ENCODE assay signal across 35 cellular contexts in the genomic region with DNA sequence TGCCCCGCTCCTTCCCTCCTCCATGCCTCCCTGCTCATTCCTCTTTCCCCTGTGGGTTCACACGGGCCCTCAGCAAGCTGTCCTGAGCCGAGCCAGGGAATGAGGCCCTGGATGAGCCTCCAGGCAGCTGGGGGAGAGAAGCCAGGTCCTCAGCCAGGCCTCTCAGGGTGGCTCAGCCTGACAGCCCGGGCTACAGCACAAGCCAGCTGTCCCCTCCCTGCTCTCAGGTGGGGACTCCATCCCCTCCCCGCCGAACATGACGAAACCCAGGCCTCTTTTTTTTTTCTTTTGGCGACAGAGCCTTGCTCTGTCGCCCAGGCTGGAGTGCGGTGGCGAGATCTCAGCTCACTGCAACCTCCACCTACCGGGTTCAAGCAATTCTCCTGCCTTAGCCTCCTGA. TPM values are rescaled to one million over a fixed set of nuclear protein-coding genes. Genes with fewer than 3 reads are reported as not detected.
"Had no signal": no experiment of that assay in that cellular context is flagged by ENCODE, and none has a peak within 500 bp of the region (broad histone marks: within the 10 kb centered on the region; RNA-seq: fewer than 3 reads in every experiment).

No MANE protein-coding gene starts in this region.

- H3K4me1 Mint-ChIP-seq: activated T-helper 17 cell treated with anti-CD3 and anti-CD28 coated beads, Interleukin-2, amount 50 U/mL, for 72 hours had no signal

- H3K9ac ChIP-seq: neural progenitor cell had no signal

- H3K4me1 ChIP-seq: gastrocnemius medialis, neural progenitor cell had no signal

- H3K27me3 ChIP-seq: hepatocyte had no signal

- H3K4me2 ChIP-seq: hepatocyte, neural progenitor cell had no signal

- DNase-seq: activated CD4-positive, alpha-beta T cell treated with anti-CD3 and anti-CD28 coated beads for 48 hours; activated CD4-positive, alpha-beta T cell treated with anti-CD3 and anti-CD28 coated beads, Interleukin-2, amount 50 U/mL, for 48 hours; activated gamma-delta T cell treated with Interleukin-2 at 50 U/mL for 16 hours; activated naive CD4-positive, alpha-beta T cell treated with anti-CD3 and anti-CD28 coated beads, Interleukin-2, amount 50 U/mL, for 16 hours; activated T-cell treated with anti-CD3 and anti-CD28 coated beads, Interleukin-2, amount 50 U/mL, for 4 hours; amniotic stem cell; brain microvascular endothelial cell; effector memory CD8-positive, alpha-beta T cell; erythroblast; gastrocnemius medialis; kidney; left colon; natural killer cell; posterior cingulate gyrus; right cardiac atrium; stimulated activated CD4-positive, alpha-beta T cell treated with anti-CD3 and anti-CD28 coated beads, Interleukin-2, amount 100 ng/mL, for 48 hours; T-helper 9 cell; trophoblast cell had no signal

- H2AFZ ChIP-seq: hepatocyte, neural progenitor cell had no signal

- H3K79me2 ChIP-seq: hepatocyte had no signal

- H3K4me3 Mint-ChIP-seq: activated T-cell treated with anti-CD3 and anti-CD28 coated beads, Interleukin-2, amount 50 U/mL, for 4 hours; activated T-helper 17 cell treated with anti-CD3 and anti-CD28 coated beads, Interleukin-2, amount 50 U/mL, for 72 hours; effector memory CD8-positive, alpha-beta T cell; memory B cell; natural killer cell; neural progenitor cell; stimulated activated naive CD8-positive, alpha-beta T cell treated with anti-CD3 and anti-CD28 coated beads, Interleukin-15, Interleukin-2, amounts not matched to agents 100 ng/mL and 50 ng/mL, for 24 hours; T-helper 1 cell treated with Interleukin-12 subunit alpha and Interleukin-12 subunit beta and Interleukin-4 antibody, amounts not matched to agents 30 μg/mL and 1 μg/mL, for 36 hours had no signal

- H3K36me3 Mint-ChIP-seq: memory B cell, natural killer cell, neural progenitor cell had no signal

- H3K27ac Mint-ChIP-seq: activated T-helper 17 cell treated with anti-CD3 and anti-CD28 coated beads, Interleukin-2, amount 50 U/mL, for 72 hours; memory B cell; neural progenitor cell; stimulated activated naive CD8-positive, alpha-beta T cell treated with anti-CD3 and anti-CD28 coated beads, Interleukin-15, Interleukin-2, amounts not matched to agents 100 ng/mL and 50 ng/mL, for 24 hours; T-helper 1 cell treated with Interleukin-12 subunit alpha and Interleukin-12 subunit beta and Interleukin-4 antibody, amounts not matched to agents 30 μg/mL and 1 μg/mL, for 36 hours had no signal

- H3K9me3 ChIP-seq: gastrocnemius medialis, thoracic aorta had no signal

- H3K27ac ChIP-seq: brain microvascular endothelial cell, coronary artery, gastrocnemius medialis, hepatocyte, neural progenitor cell, thoracic aorta, VCaP had no signal

- H3K36me3 ChIP-seq: brain microvascular endothelial cell, gastrocnemius medialis, neural progenitor cell, thoracic aorta had no signal

- H3K4me3 ChIP-seq: coronary artery, gastrocnemius medialis, hepatocyte, neural progenitor cell, thoracic aorta had no signal

- ATAC-seq: activated CD4-positive, CD25-positive, alpha-beta regulatory T cell treated with anti-CD3 and anti-CD28 coated beads, Interleukin-2, amount 50 U/mL, for 24 hours; activated T-cell treated with anti-CD3 and anti-CD28 coated beads, Interleukin-2, amount 50 U/mL, for 4 hours; activated T-helper 17 cell treated with anti-CD3 and anti-CD28 coated beads, Interleukin-2, amount 50 U/mL, for 72 hours; effector memory CD8-positive, alpha-beta T cell; gastrocnemius medialis; left colon; natural killer cell had no signal

- H3K9me3 Mint-ChIP-seq: activated T-cell treated with anti-CD3 and anti-CD28 coated beads, Interleukin-2, amount 50 U/mL, for 4 hours; activated T-helper 17 cell treated with anti-CD3 and anti-CD28 coated beads, Interleukin-2, amount 50 U/mL, for 72 hours; effector memory CD8-positive, alpha-beta T cell; memory B cell; natural killer cell; neural progenitor cell; stimulated activated naive CD8-positive, alpha-beta T cell treated with anti-CD3 and anti-CD28 coated beads, Interleukin-15, Interleukin-2, amounts not matched to agents 100 ng/mL and 50 ng/mL, for 24 hours; T-helper 1 cell treated with Interleukin-12 subunit alpha and Interleukin-12 subunit beta and Interleukin-4 antibody, amounts not matched to agents 30 μg/mL and 1 μg/mL, for 36 hours had no signal

- H3K27me3 Mint-ChIP-seq: activated T-helper 17 cell treated with anti-CD3 and anti-CD28 coated beads, Interleukin-2, amount 50 U/mL, for 72 hours; effector memory CD8-positive, alpha-beta T cell; stimulated activated naive CD8-positive, alpha-beta T cell treated with anti-CD3 and anti-CD28 coated beads, Interleukin-15, Interleukin-2, amounts not matched to agents 100 ng/mL and 50 ng/mL, for 24 hours had no signal

RNA-seq across cellular contexts. Expression of a gene that starts 40.0 kb away (rescaled TPM):
- total RNA-seq: astrocyte, hepatocyte had no signal

RNA-seq across cellular contexts. Expression of a gene that starts 42.7 kb away (rescaled TPM):
- total RNA-seq: gastrocnemius medialis, left colon, subcutaneous adipose tissue, thoracic aorta had no signal

RNA-seq across cellular contexts. Expression of a gene that starts 54.1 kb away (rescaled TPM):
- total RNA-seq: activated CD8-positive, alpha-beta memory T cell treated with anti-CD3 and anti-CD28 coated beads for 36 hours; activated T-cell treated with anti-CD3 and anti-CD28 coated beads, Interleukin-2, amount 50 U/mL, for 4 hours; activated T-helper 17 cell treated with anti-CD3 and anti-CD28 coated beads, Interleukin-2, amount 50 U/mL, for 72 hours; astrocyte; cardiac septum; cerebellum; gastrocnemius medialis; hepatocyte; kidney; left colon; lower leg skin; natural killer cell; right cardiac atrium; subcutaneous adipose tissue; thoracic aorta had no signal
- polyA plus RNA-seq: right cardiac atrium had no signal

RNA-seq across cellular contexts. Expression of a gene that starts 54.3 kb away (rescaled TPM):
- total RNA-seq: activated CD8-positive, alpha-beta memory T cell treated with anti-CD3 and anti-CD28 coated beads for 36 hours; activated T-cell treated with anti-CD3 and anti-CD28 coated beads, Interleukin-2, amount 50 U/mL, for 4 hours; activated T-helper 17 cell treated with anti-CD3 and anti-CD28 coated beads, Interleukin-2, amount 50 U/mL, for 72 hours; cardiac septum; gastrocnemius medialis; lower leg skin; natural killer cell; omental fat pad; right cardiac atrium; subcutaneous adipose tissue; thoracic aorta had no signal
- polyA plus RNA-seq: hepatocyte had no signal
